Comparison of ENCODE assay signal across 19 cellular contexts in genomic region chr9:104177676-104178075, GRCh38.
A peak's percentile ranks its signal among the peaks of the same experiment; 100 is the strongest.
DNase-seq lines count a peak whose midpoint lies in the region; ATAC-seq and TF ChIP-seq lines count a peak whose summit lies in the region.
"Had no signal": no experiment of that assay in that cellular context is flagged by ENCODE, and none has a peak within 500 bp of the region (broad histone marks: within the 10 kb centered on the region; RNA-seq: fewer than 3 reads in every experiment).

No MANE protein-coding gene starts in this region.

- intact Hi-C loops in right lobe of liver (cut with DNase I) = loop anchor here (5.0 to 10.0 kb wide), 2 partner anchors 207 to 210 kb away; no protein-coding TSS in a partner anchor

- no peaks in the 10 kb centered on the region for H3K27me3 ChIP-seq in right lobe of liver
- H3K27me3 ChIP-seq: BLaER1, colonic mucosa, gastrocnemius medialis had no signal

- H3K27ac ChIP-seq in right lobe of liver = no peak overlapping the region
- H3K27ac ChIP-seq: BLaER1, colonic mucosa, gastrocnemius medialis, skin epidermis had no signal

- H3K36me3 ChIP-seq in right lobe of liver = no peaks in the 10 kb centered on the region
- H3K36me3 ChIP-seq: BLaER1, colonic mucosa, gastrocnemius medialis had no signal

- ATAC-seq in GM19043 (IDR thresholded peaks at IDR 0.05; ENCODE audit: low read depth, unreplicated experiment) = peak; percentile 89
- ATAC-seq in HG02610 (IDR thresholded peaks at IDR 0.05; ENCODE audit: unreplicated experiment) = peak; percentile 97
- peak; percentile 62 for ATAC-seq in HG03103 (IDR thresholded peaks at IDR 0.05; ENCODE audit: low read depth, unreplicated experiment)
- no peak for ATAC-seq in right lobe of liver
- ATAC-seq: gastrocnemius medialis had no signal

- TF ChIP-seq POLR2A in right lobe of liver (IDR thresholded peaks at IDR 0.05) = no peak

- no peak overlapping the region for H3K4me3 ChIP-seq in GM12865 (ENCODE audit: low read depth, low read length)
- no peak overlapping the region for H3K4me3 ChIP-seq in right lobe of liver
- H3K4me3 ChIP-seq: BLaER1, colonic mucosa, gastrocnemius medialis, skin epidermis had no signal

- peak; percentile 16 for DNase-seq in GM12865 (ENCODE audit: low read depth)
- no peak for DNase-seq in right lobe of liver
- no peak for DNase-seq in COLO829 (ENCODE audit: low spot score)
- no peak for DNase-seq in COR-L47 (lab: John Stamatoyannopoulos, UW)
- no peak for DNase-seq in central memory CD4-positive, alpha-beta T cell
- DNase-seq: 8988T; activated CD4-positive, CD25-positive, alpha-beta regulatory T cell; activated effector memory CD4-positive, alpha-beta T cell treated with Interleukin-2 at 50 U/mL for 16 hours; anterior cingulate cortex; colonic mucosa; gastrocnemius medialis; KG1; NK-92 treated with Interleukin-12 subunit alpha and Interleukin-12 subunit beta, amount 100 ng/mL, for 24 hours; T-helper 2 cell had no signal

- TF ChIP-seq CTCF in GM12865 (IDR thresholded peaks at IDR 0.05; ENCODE audit: insufficient read depth, low read depth, low read length, missing control alignments) (no peak), right lobe of liver (IDR thresholded peaks at IDR 0.05) (no peak)

- no peaks in the 10 kb centered on the region for H3K4me1 ChIP-seq in right lobe of liver
- H3K4me1 ChIP-seq: BLaER1, colonic mucosa, gastrocnemius medialis had no signal

- no peaks in the 10 kb centered on the region for H3K9me3 ChIP-seq in right lobe of liver
- H3K9me3 ChIP-seq: BLaER1, colonic mucosa, gastrocnemius medialis had no signal

Comparison
In these comparisons a context has a peak if more than half of its experiments do, and no peak if none do; other contexts are left out.
1. ATAC-seq: peak in GM19043 (single experiment), HG02610 (single experiment) and HG03103 (single experiment); none in right lobe of liver (0 of 4).